Comparison of ENCODE assay signal across 25 cellular contexts in genomic region chr3:126728680-126729079, GRCh38.
"Had no signal": no experiment of that assay in that cellular context is flagged by ENCODE, and none has a peak within 500 bp of the region (broad histone marks: within the 10 kb centered on the region; RNA-seq: fewer than 3 reads in every experiment).

No MANE protein-coding gene starts in this region.

- H3K4me3 ChIP-seq: coronary artery, dorsolateral prefrontal cortex, esophagus squamous epithelium, gastrocnemius medialis, heart right ventricle, left lung, lower lobe of right lung, mucosa of descending colon had no signal

- H3K27ac ChIP-seq: coronary artery, dorsolateral prefrontal cortex, esophagus squamous epithelium, gastrocnemius medialis, heart right ventricle, left lung, lower lobe of right lung had no signal

- ATAC-seq: gastrocnemius medialis, heart right ventricle, left cardiac atrium, left lung, left ventricle myocardium superior, lower lobe of right lung, mucosa of descending colon had no signal

- H3K27me3 ChIP-seq: dorsolateral prefrontal cortex, esophagus squamous epithelium, gastrocnemius medialis, heart right ventricle, left lung had no signal

- H3K4me1 ChIP-seq: esophagus squamous epithelium, gastrocnemius medialis, left lung, lower lobe of right lung had no signal

- H3K27me3 Mint-ChIP-seq: naive B cell had no signal

- H3K36me3 ChIP-seq: gastrocnemius medialis had no signal

- DNase-seq: dermis blood vessel endothelial cell; dorsolateral prefrontal cortex; effector CD4-positive, alpha-beta T cell; effector memory CD4-positive, alpha-beta T cell; esophagus squamous epithelium; foreskin fibroblast; foreskin melanocyte; gastrocnemius medialis; glutamatergic neuron; head of caudate nucleus; heart right ventricle; hippocampal formation; left cardiac atrium; left lung; left ventricle myocardium superior; lower lobe of right lung; mesenchymal stem cell; mucosa of descending colon; naive B cell had no signal

- FAIRE-seq: colon, endothelial cell of umbilical vein, islet of Langerhans, keratinocyte had no signal

- H3K9me3 ChIP-seq: esophagus squamous epithelium, gastrocnemius medialis, lower lobe of right lung had no signal

- H3K4me3 Mint-ChIP-seq: mesothelial cell of epicardium, naive B cell had no signal

- H3K27ac Mint-ChIP-seq: mesothelial cell of epicardium had no signal
